13 cellular contexts compared by ENCODE assay signal in the genomic region with DNA sequence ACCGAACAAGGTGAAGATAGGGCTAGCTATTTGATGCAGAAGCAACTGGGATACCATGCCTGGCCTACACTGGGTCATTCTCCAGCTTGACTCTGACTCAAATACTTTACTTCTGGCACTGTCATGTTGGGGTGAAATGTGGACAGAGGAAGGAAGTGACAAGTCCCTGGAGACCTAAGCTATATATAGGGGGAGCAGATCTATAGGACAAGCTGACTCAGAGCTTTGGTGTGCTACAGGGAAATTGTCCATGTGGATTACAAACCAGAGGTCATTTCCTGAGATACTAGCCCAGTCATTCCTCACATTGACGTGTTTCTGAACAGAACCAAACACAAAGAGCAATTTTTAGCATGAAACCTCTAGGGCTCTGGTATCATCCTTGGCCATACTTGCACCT.
DNase-seq lines count a peak whose midpoint lies in the region; ATAC-seq, FAIRE-seq and TF ChIP-seq lines count a peak whose summit lies in the region.
"Had no signal": no experiment of that assay in that cellular context is flagged by ENCODE, and none has a peak within 500 bp of the region (broad histone marks: within the 10 kb centered on the region; RNA-seq: fewer than 3 reads in every experiment).

No MANE protein-coding gene starts in this region.

- no peak for TF ChIP-seq EP300 in esophagus muscularis mucosa (IDR thresholded peaks at IDR 0.05)

- no peaks in the 10 kb centered on the region for H3K27me3 ChIP-seq in esophagus muscularis mucosa
- no peaks in the 10 kb centered on the region for H3K27me3 ChIP-seq in left lung
- H3K27me3 ChIP-seq: neutrophil, transverse colon had no signal

- H3K36me3 ChIP-seq in esophagus muscularis mucosa (no peaks in the 10 kb centered on the region), left lung (no peaks in the 10 kb centered on the region)
- H3K36me3 ChIP-seq: neutrophil, transverse colon had no signal

- POLR2A ChIA-PET in RWPE1 (lab: Yijun Ruan, JAX; ENCODE audit: low non-redundant PET): no interaction called here

- 87% methylated on average over 2 of the region's 2 CpGs for WGBS in esophagus muscularis mucosa

- no peak for TF ChIP-seq CTCF in RWPE1 (conservative IDR thresholded peaks at IDR 0.05; ENCODE audit: low read depth)
- no peak for TF ChIP-seq CTCF in esophagus muscularis mucosa (IDR thresholded peaks at IDR 0.05)
- no peak for TF ChIP-seq CTCF in left lung (IDR thresholded peaks at IDR 0.05)

- H3K4me1 ChIP-seq in esophagus muscularis mucosa (no peaks in the 10 kb centered on the region), left lung (peaks cover 0 to 3% of the 10 kb centered on the region in 2 donors)
- H3K4me1 ChIP-seq: transverse colon had no signal

- H3K4me3 ChIP-seq in esophagus muscularis mucosa: no peak overlapping the region
- no peak overlapping the region for H3K4me3 ChIP-seq in left lung
- H3K4me3 ChIP-seq: transverse colon had no signal

- TF ChIP-seq POLR2A in GM12891 (IDR thresholded peaks at IDR 0.05; ENCODE audit: low read depth, low read length) (no peak), esophagus muscularis mucosa (IDR thresholded peaks at IDR 0.05; ENCODE audit: low read depth) (no peak)

- peak; percentile 87 for FAIRE-seq in GM12891 (lab: Jason Lieb, UNC)

- no peaks in the 10 kb centered on the region for H3K9me3 ChIP-seq in esophagus muscularis mucosa
- H3K9me3 ChIP-seq in left lung: peaks cover 0 to 8% of the 10 kb centered on the region in 2 donors
- H3K9me3 ChIP-seq: neutrophil, transverse colon had no signal

- DNase-seq in GM12891 (ENCODE audit: insufficient read length, low spot score) (no peak), RWPE1 (ENCODE audit: low spot score) (peak; percentile 27), iris pigment epithelial cell (ENCODE audit: low read depth) (peak; percentile 44), esophagus muscularis mucosa (ENCODE audit: extremely low spot score) (no peak), left lung (no peak)
- DNase-seq: NCI-H510A; stimulated activated CD4-positive, alpha-beta T cell treated with anti-CD3 and anti-CD28 coated beads, Interleukin-4, amount 100 ng/mL, for 24 hours; T1000; transverse colon had no signal

- H3K27ac ChIP-seq in RWPE1 (no peak overlapping the region), esophagus muscularis mucosa (replicated peaks in 1 of 4) (no peak overlapping the region), left lung (no peak overlapping the region)
- H3K27ac ChIP-seq: neutrophil, transverse colon had no signal

- intact Hi-C loops in esophagus muscularis mucosa (cut with DNase I) (no loop called here), left lung (cut with DNase I) (no loop called here)

- peak; percentile 49 for ATAC-seq in HG02885 (IDR thresholded peaks at IDR 0.05; ENCODE audit: poor library complexity, unreplicated experiment)
- ATAC-seq in HG03039 (IDR thresholded peaks at IDR 0.05; ENCODE audit: unreplicated experiment): no peak
- ATAC-seq in HG03095 (IDR thresholded peaks at IDR 0.05; ENCODE audit: unreplicated experiment): no peak
- no peak for ATAC-seq in left lung

- CTCF ChIA-PET in RWPE1 (lab: Yijun Ruan, JAX): interaction anchor here (0.5 kb wide), 1 partner anchor 254 kb away, joined by 3 read pairs; no protein-coding TSS in a partner anchor

TF ChIP-seq in GM12891, 5 proteins besides CTCF, POLR2A, EP300 and RAD21:
- no peak for TF ChIP-seq POU2F2 (IDR thresholded peaks at IDR 0.05; ENCODE audit: low read depth, low read length)
- TF ChIP-seq SPI1 (IDR thresholded peaks at IDR 0.05; ENCODE audit: low read depth, low read length): peak; percentile 36; the same call in 1 of the 2 replicates

Comparison
In these comparisons a context has a peak if more than half of its experiments do, and no peak if none do; other contexts are left out.
1. DNase-seq: peak in RWPE1 (single experiment) and iris pigment epithelial cell (single experiment); none in GM12891 (single experiment), esophagus muscularis mucosa (single experiment) and left lung (0 of 2).